Comparison of ENCODE assay signal across 1 cellular context in the genomic region with DNA sequence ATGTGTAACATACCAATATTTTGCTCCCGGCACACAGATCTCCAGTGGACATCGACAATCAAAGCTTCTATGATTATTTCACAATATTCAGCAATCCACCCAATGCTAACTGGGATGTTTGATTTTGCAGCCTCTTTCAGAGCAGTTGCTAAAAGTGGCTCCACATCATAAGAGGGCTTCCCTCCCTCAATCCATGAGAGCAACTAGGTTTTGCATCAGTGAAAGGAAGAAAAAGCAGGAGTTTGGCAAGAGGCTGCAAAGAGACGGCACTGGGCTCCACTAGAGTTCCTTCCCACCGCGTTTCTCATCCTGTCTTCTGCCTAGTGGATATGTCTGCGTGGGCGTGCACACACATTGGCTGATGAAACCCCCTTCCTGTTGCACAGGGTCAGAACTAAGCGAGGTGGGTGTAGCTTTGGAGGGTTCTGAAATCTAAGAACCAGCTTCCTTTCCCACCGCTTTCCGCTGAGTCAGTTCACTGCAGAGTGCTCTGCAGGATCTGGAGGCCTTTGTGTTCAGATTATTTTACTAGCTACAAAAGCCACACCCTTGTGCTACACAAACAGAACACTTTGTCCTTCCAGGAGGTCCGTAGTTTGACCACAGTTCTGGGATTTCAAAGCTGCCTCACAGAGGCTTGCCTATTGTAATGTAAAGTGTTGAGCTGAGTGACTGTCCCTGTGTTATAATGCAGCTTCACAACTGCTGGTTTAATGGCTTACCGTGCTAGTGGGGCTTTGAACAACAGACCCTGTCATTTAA.
TF ChIP-seq lines count a peak whose summit lies in the region.

No MANE protein-coding gene starts in this region.

TF ChIP-seq in WTC11, 78 proteins besides CTCF, POLR2A, EP300 and RAD21 (continued from another document):
- TF ChIP-seq, protein P1, sequence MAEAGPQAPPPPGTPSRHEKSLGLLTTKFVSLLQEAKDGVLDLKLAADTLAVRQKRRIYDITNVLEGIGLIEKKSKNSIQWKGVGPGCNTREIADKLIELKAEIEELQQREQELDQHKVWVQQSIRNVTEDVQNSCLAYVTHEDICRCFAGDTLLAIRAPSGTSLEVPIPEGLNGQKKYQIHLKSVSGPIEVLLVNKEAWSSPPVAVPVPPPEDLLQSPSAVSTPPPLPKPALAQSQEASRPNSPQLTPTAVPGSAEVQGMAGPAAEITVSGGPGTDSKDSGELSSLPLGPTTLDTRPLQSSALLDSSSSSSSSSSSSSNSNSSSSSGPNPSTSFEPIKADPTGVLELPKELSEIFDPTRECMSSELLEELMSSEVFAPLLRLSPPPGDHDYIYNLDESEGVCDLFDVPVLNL (CRISPR knock-in tag; IDR thresholded peaks at IDR 0.05; ENCODE audit: borderline replicate concordance, low read depth) = no peak
